ENCODE assay signal across 1 cellular context in genomic region chr1:27503961-27504587, GRCh38.
TF ChIP-seq lines count a peak whose summit lies in the region.

No MANE protein-coding gene starts in this region.

TF ChIP-seq in HepG2, 621 proteins besides CTCF, POLR2A, EP300 and RAD21 (continued from another document and continues in another):
- no peak for TF ChIP-seq HINFP (CRISPR knock-in tag; IDR thresholded peaks at IDR 0.05; ENCODE audit: low read depth)
- no peak for TF ChIP-seq ZC3H13 (CRISPR knock-in tag; IDR thresholded peaks at IDR 0.05)
- no peak for TF ChIP-seq HOXD1 (CRISPR knock-in tag; IDR thresholded peaks at IDR 0.05)
- TF ChIP-seq ZNF589 (CRISPR knock-in tag; conservative IDR thresholded peaks at IDR 0.05): no peak; the same call in 1 of the 2 replicates
- no peak for TF ChIP-seq SRF (IDR thresholded peaks at IDR 0.05; ENCODE audit: low read depth, low read length)
- no peak for TF ChIP-seq ARID3A (IDR thresholded peaks at IDR 0.05; ENCODE audit: low read depth, low read length)
- peak; percentile 27; the same call in 1 of the 2 replicates for TF ChIP-seq TAF1 (CRISPR knock-in tag; IDR thresholded peaks at IDR 0.05)
- no peak for TF ChIP-seq ZNF777 (CRISPR knock-in tag; IDR thresholded peaks at IDR 0.05)
- no peak for TF ChIP-seq ADNP (CRISPR knock-in tag; IDR thresholded peaks at IDR 0.05)
- no peak for TF ChIP-seq IKZF4 (CRISPR knock-in tag; IDR thresholded peaks at IDR 0.05; ENCODE audit: borderline replicate concordance, low read depth, not compliant biosample characterization)
- peak; percentile 51; the same call in 1 of the 2 replicates for TF ChIP-seq BRD4 (CRISPR knock-in tag; IDR thresholded peaks at IDR 0.05)
- TF ChIP-seq ZBTB4 (CRISPR knock-in tag; IDR thresholded peaks at IDR 0.05; ENCODE audit: borderline replicate concordance): no peak
- 0 out of 2 replicates have a peak, but pooled peaks have one; percentile 8 for TF ChIP-seq CSRNP1 (CRISPR knock-in tag; IDR thresholded peaks at IDR 0.05)
- TF ChIP-seq POGZ (CRISPR knock-in tag; IDR thresholded peaks at IDR 0.05): no peak
- TF ChIP-seq GABPB1 (CRISPR knock-in tag; IDR thresholded peaks at IDR 0.05): no peak
- no peak for TF ChIP-seq ATF7 (IDR thresholded peaks at IDR 0.05)
- TF ChIP-seq ATF7 (CRISPR knock-in tag; IDR thresholded peaks at IDR 0.05): no peak
- 0 out of 2 replicates have a peak, but pooled peaks have one; percentile 6 for TF ChIP-seq ELF1 (CRISPR knock-in tag; IDR thresholded peaks at IDR 0.05)
- no peak for TF ChIP-seq ZNF563 (CRISPR knock-in tag; IDR thresholded peaks at IDR 0.05)
- TF ChIP-seq ZNF225 (CRISPR knock-in tag; IDR thresholded peaks at IDR 0.05): no peak
- TF ChIP-seq LBX2 (CRISPR knock-in tag; IDR thresholded peaks at IDR 0.05; ENCODE audit: borderline replicate concordance): no peak
- no peak; the same call in 1 of the 2 replicates for TF ChIP-seq ATF2 (CRISPR knock-in tag; IDR thresholded peaks at IDR 0.05)
- peak; percentile 12; the same call in 1 of the 2 replicates for TF ChIP-seq GFI1 (CRISPR knock-in tag; IDR thresholded peaks at IDR 0.05; ENCODE audit: borderline replicate concordance)
- no peak for TF ChIP-seq HIVEP1 (CRISPR knock-in tag; IDR thresholded peaks at IDR 0.05)
- no peak for TF ChIP-seq HOXA3 (CRISPR knock-in tag; IDR thresholded peaks at IDR 0.05)
- TF ChIP-seq ZBTB37 (CRISPR knock-in tag; IDR thresholded peaks at IDR 0.05): no peak
- no peak for TF ChIP-seq ZNF660 (CRISPR knock-in tag; IDR thresholded peaks at IDR 0.05; ENCODE audit: borderline replicate concordance, low read depth)
- TF ChIP-seq ZNF513 (CRISPR knock-in tag; conservative IDR thresholded peaks at IDR 0.05): no peak
- no peak for TF ChIP-seq ZFP82 (CRISPR knock-in tag; IDR thresholded peaks at IDR 0.05; ENCODE audit: borderline replicate concordance)
- no peak for TF ChIP-seq ZFP1 (CRISPR knock-in tag; IDR thresholded peaks at IDR 0.05)
- no peak for TF ChIP-seq MXD3 (CRISPR knock-in tag; IDR thresholded peaks at IDR 0.05)
- TF ChIP-seq ZNF484 (CRISPR knock-in tag; IDR thresholded peaks at IDR 0.05; ENCODE audit: borderline replicate concordance, low read depth): no peak
- no peak for TF ChIP-seq ZNF746 (CRISPR knock-in tag; IDR thresholded peaks at IDR 0.05)
- TF ChIP-seq TAF15 (IDR thresholded peaks at IDR 0.05; ENCODE audit: low read depth, low read length, poor library complexity, severe bottlenecking): no peak
- TF ChIP-seq CC2D1A (CRISPR knock-in tag; IDR thresholded peaks at IDR 0.05): no peak
- TF ChIP-seq HNF4G (IDR thresholded peaks at IDR 0.05; ENCODE audit: borderline replicate concordance, low read depth, low read length): peak; percentile 37; the same call in 1 of the 2 replicates
- TF ChIP-seq HNF4G (CRISPR knock-in tag; IDR thresholded peaks at IDR 0.05; ENCODE audit: borderline replicate concordance, low read depth): no peak; the same call in 1 of the 2 replicates
- TF ChIP-seq SNAPC4 (CRISPR knock-in tag; IDR thresholded peaks at IDR 0.05): no peak
- no peak for TF ChIP-seq ZBTB49 (CRISPR knock-in tag; IDR thresholded peaks at IDR 0.05; ENCODE audit: borderline replicate concordance)
- peak; percentile 54 for TF ChIP-seq POLR2AphosphoS5 (IDR thresholded peaks at IDR 0.05; ENCODE audit: low read depth, low read length)
- TF ChIP-seq MEIS2 (CRISPR knock-in tag; IDR thresholded peaks at IDR 0.05): no peak
